ENCODE assay signal across 9 cellular contexts in the genomic region with DNA sequence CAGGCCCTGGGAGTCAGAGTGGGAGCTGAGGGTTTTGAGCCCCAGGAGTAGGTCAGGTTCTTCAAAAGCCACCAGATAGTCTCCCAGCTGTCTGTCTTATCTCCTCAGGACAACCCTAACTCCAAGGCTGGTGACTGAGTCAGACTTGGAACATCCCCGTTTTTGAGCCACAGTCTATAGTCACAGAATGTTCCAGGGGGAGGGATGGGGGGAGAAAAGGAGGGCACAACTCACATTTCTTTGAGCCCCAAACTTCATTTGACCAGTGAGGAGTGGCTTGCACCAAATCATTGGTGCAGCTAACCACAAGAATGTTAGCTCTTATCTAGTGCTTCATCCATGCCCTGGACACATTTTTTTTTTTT.
A peak's percentile ranks its signal among the peaks of the same experiment; 100 is the strongest.
DNase-seq lines count a peak whose midpoint lies in the region; ATAC-seq and TF ChIP-seq lines count a peak whose summit lies in the region.
"Had no signal": no experiment of that assay in that cellular context is flagged by ENCODE, and none has a peak within 500 bp of the region (broad histone marks: within the 10 kb centered on the region; RNA-seq: fewer than 3 reads in every experiment).

No MANE protein-coding gene starts in this region.

- no peak overlapping the region for H3K9ac ChIP-seq in subcutaneous abdominal adipose tissue (ENCODE audit: low read length in 5 of 5)

- TF ChIP-seq CTCF in astrocyte of the spinal cord (IDR thresholded peaks at IDR 0.05; ENCODE audit: low read depth, low read length), result no peak

- no peak for ATAC-seq in GM19397 (IDR thresholded peaks at IDR 0.05; ENCODE audit: unreplicated experiment)
- ATAC-seq in HG03025 (IDR thresholded peaks at IDR 0.05; ENCODE audit: low FRiP score, unreplicated experiment), result no peak

- H3K27ac ChIP-seq in subcutaneous abdominal adipose tissue (ENCODE audit: low read depth, low read length), result peak overlapping the region; percentile 78

- H3K4me3 ChIP-seq in astrocyte of the spinal cord (ENCODE audit: low read depth, low read length), result no peak overlapping the region
- no peak overlapping the region for H3K4me3 ChIP-seq in subcutaneous abdominal adipose tissue (ENCODE audit: low read depth in 1 of 5, low read length in 5 of 5)

- H3K9me3 ChIP-seq in subcutaneous abdominal adipose tissue (ENCODE audit: control insufficient read depth in 5 of 5, low read length in 5 of 5), result no peaks in the 10 kb centered on the region

- no peaks in the 10 kb centered on the region for H3K27me3 ChIP-seq in subcutaneous abdominal adipose tissue (ENCODE audit: control insufficient read depth in 5 of 5, insufficient read depth in 4 of 5, low read length in 5 of 5)

- in situ Hi-C loops in astrocyte of the spinal cord (cut with HindIII; ENCODE audit: low sequenced_read_pairs), result no loop called here

- H3K36me3 ChIP-seq in subcutaneous abdominal adipose tissue (ENCODE audit: control insufficient read depth in 5 of 5, insufficient read depth in 5 of 5, low read length in 5 of 5), result no peaks in the 10 kb centered on the region

- H3K4me1 ChIP-seq in subcutaneous abdominal adipose tissue (ENCODE audit: control insufficient read depth in 5 of 5, insufficient read depth in 5 of 5, low read length in 5 of 5), result peaks cover 9 to 76% (median 61%) of the 10 kb centered on the region in 5 donors

- peak; percentile 94 for DNase-seq in HCEC 1CT
- peak; percentile 71 for DNase-seq in astrocyte of the spinal cord (ENCODE audit: low read depth, low spot score)
- DNase-seq in islet precursor cell, result peak; percentile 63
- DNase-seq in stimulated activated CD4-positive, alpha-beta T cell treated with anti-CD3 and anti-CD28 coated beads, Interleukin-1b, Interleukin-23, amount 100 ng/mL, for 48 hours, result no peak
- no peak for DNase-seq in NK-92 (lab: John Stamatoyannopoulos, UW; ENCODE audit: unreplicated experiment)
- DNase-seq: activated naive CD8-positive, alpha-beta T cell treated with anti-CD3 and anti-CD28 coated beads for 36 hours had no signal

Comparison
In these comparisons a context has a peak if more than half of its experiments do, and no peak if none do; other contexts are left out.
1. DNase-seq: peak in HCEC 1CT (single experiment), astrocyte of the spinal cord (single experiment) and islet precursor cell (single experiment); none in stimulated activated CD4-positive, alpha-beta T cell treated with anti-CD3 and anti-CD28 coated beads, Interleukin-1b, Interleukin-23, amount 100 ng/mL, for 48 hours (single experiment) and NK-92 (single experiment).